In the genomic region with DNA sequence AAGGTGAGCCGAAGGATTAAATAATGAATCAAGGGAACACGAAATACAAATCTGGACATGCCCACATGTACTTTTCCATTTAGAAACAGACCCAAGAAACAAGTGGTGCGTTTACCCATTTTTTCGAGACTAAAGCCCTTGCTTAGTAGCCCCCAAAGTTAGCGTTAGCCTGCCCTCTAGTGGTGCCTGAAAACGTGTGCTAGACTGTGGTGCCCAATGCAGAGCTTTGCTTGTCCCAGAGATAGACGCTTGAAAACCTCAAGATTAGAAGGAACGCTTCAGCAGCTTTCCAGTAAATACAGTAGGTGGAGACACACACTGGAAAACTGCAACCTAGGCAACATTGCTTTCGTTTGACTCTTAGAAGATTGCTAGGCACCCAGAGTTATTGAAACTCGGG, we compare ENCODE assay signal across 8 cellular contexts.
DNase-seq lines count a peak whose midpoint lies in the region; ATAC-seq and TF ChIP-seq lines count a peak whose summit lies in the region.
"Not testable (repeated sequence)": the region's sequence is repeated elsewhere in the genome, so short reads cannot be mapped to it uniquely, and the experiment has no call there.

No MANE protein-coding gene starts in this region.

- intact Hi-C loops in activated CD4-positive, alpha-beta T cell treated with anti-CD3 and anti-CD28 coated beads for 36 hours (cut with DNase I, micrococcal nuclease); heart left ventricle (cut with DNase I); sciatic nerve (cut with DNase I): not testable (repeated sequence)

- H3K4me1 Mint-ChIP-seq in activated CD4-positive, alpha-beta T cell treated with anti-CD3 and anti-CD28 coated beads for 36 hours: not testable (repeated sequence)

- not testable (repeated sequence) for TF ChIP-seq POLR2A in heart left ventricle (IDR thresholded peaks at IDR 0.05)

- H3K9me3 Mint-ChIP-seq in activated CD4-positive, alpha-beta T cell treated with anti-CD3 and anti-CD28 coated beads for 36 hours (ENCODE audit: low read depth): not testable (repeated sequence)

- peak; percentile 53 for ATAC-seq in GM18498 (IDR thresholded peaks at IDR 0.05; ENCODE audit: unreplicated experiment)
- peak; percentile 54 for ATAC-seq in GM19397 (IDR thresholded peaks at IDR 0.05; ENCODE audit: unreplicated experiment)
- peak; percentile 67 for ATAC-seq in GM21786 (IDR thresholded peaks at IDR 0.05; ENCODE audit: unreplicated experiment)
- peak; percentile 66 for ATAC-seq in HG02973 (IDR thresholded peaks at IDR 0.05; ENCODE audit: unreplicated experiment)
- ATAC-seq in HG03457 (IDR thresholded peaks at IDR 0.05; ENCODE audit: unreplicated experiment): peak; percentile 67
- peak; percentile 82 for ATAC-seq in activated CD4-positive, alpha-beta T cell treated with anti-CD3 and anti-CD28 coated beads for 36 hours
- peak; percentile 67 to 88 (median 86) for ATAC-seq in heart left ventricle
- peak; percentile 78 for ATAC-seq in sciatic nerve

- not testable (repeated sequence) for H3K4me3 Mint-ChIP-seq in activated CD4-positive, alpha-beta T cell treated with anti-CD3 and anti-CD28 coated beads for 36 hours

- not testable (repeated sequence) for H3K27me3 ChIP-seq in heart left ventricle

- not testable (repeated sequence) for H3K4me3 ChIP-seq in heart left ventricle

- H3K27ac Mint-ChIP-seq in activated CD4-positive, alpha-beta T cell treated with anti-CD3 and anti-CD28 coated beads for 36 hours: not testable (repeated sequence)

- WGBS in heart left ventricle, 4 donors: no CpG with 5 or more reads among the region's 10 CpGs

- not testable (repeated sequence) for H3K27me3 Mint-ChIP-seq in activated CD4-positive, alpha-beta T cell treated with anti-CD3 and anti-CD28 coated beads for 36 hours

- H3K9me3 ChIP-seq in heart left ventricle: not testable (repeated sequence)

- DNase-seq in activated CD4-positive, alpha-beta T cell treated with anti-CD3 and anti-CD28 coated beads for 36 hours; heart left ventricle; sciatic nerve (ENCODE audit: low spot score): not testable (repeated sequence)

- not testable (repeated sequence) for H3K4me1 ChIP-seq in heart left ventricle

- TF ChIP-seq CTCF in heart left ventricle (IDR thresholded peaks at IDR 0.05): not testable (repeated sequence)

- CTCF ChIA-PET in activated CD4-positive, alpha-beta T cell treated with anti-CD3 and anti-CD28 coated beads for 36 hours (lab: Charles Lee): interaction anchor here (0.7 kb wide), 1 partner anchor 10 kb away, joined by 3 read pairs; no protein-coding TSS in a partner anchor

- not testable (repeated sequence) for H3K36me3 ChIP-seq in heart left ventricle

- POLR2A ChIA-PET in activated CD4-positive, alpha-beta T cell treated with anti-CD3 and anti-CD28 coated beads for 36 hours (lab: Charles Lee): not testable (repeated sequence)

- not testable (repeated sequence) for H3K36me3 Mint-ChIP-seq in activated CD4-positive, alpha-beta T cell treated with anti-CD3 and anti-CD28 coated beads for 36 hours (ENCODE audit: low read depth)

- not testable (repeated sequence) for H3K27ac ChIP-seq in heart left ventricle
